Comparison of ENCODE assay signal across 29 cellular contexts in genomic region chr6:168322966-168323365, GRCh38. TPM values are rescaled to one million over a fixed set of nuclear protein-coding genes. Genes with fewer than 3 reads are reported as not detected.
"Had no signal": no experiment of that assay in that cellular context is flagged by ENCODE, and none has a peak within 500 bp of the region (broad histone marks: within the 10 kb centered on the region; RNA-seq: fewer than 3 reads in every experiment).

No MANE protein-coding gene starts in this region.

- H3K9ac ChIP-seq: neural progenitor cell had no signal

- H3K36me3 Mint-ChIP-seq: activated naive CD8-positive, alpha-beta T cell; naive thymus-derived CD4-positive, alpha-beta T cell; neural progenitor cell had no signal

- H2AFZ ChIP-seq: neural progenitor cell had no signal

- DNase-seq: activated CD4-positive, alpha-beta T cell treated with anti-CD3 and anti-CD28 coated beads for 4 hours; activated CD4-positive, alpha-beta T cell treated with anti-CD3 and anti-CD28 coated beads, Interleukin-2, amount 50 U/mL, for 48 hours; activated CD4-positive, CD25-positive, alpha-beta regulatory T cell; activated CD8-positive, alpha-beta memory T cell treated with anti-CD3 and anti-CD28 coated beads, Interleukin-2, amount 50 U/mL, for 48 hours; activated naive CD4-positive, alpha-beta T cell; activated T-cell treated with anti-CD3 and anti-CD28 coated beads, Interleukin-2, amount 50 U/mL, for 4 hours; amygdala; dermis blood vessel endothelial cell; effector memory CD8-positive, alpha-beta T cell; head of caudate nucleus; islet precursor cell; left lung; naive thymus-derived CD4-positive, alpha-beta T cell; posterior cingulate gyrus; small intestine; stomach had no signal

- H3K27ac Mint-ChIP-seq: activated naive CD8-positive, alpha-beta T cell; activated T-helper 2 cell treated with anti-CD3 and anti-CD28 coated beads, Interferon-gamma antibody, Interleukin-2, Interleukin-4, amounts not matched to agents 10 μg/mL and 5 μg/mL and 100 μg/mL, durations not matched to agents 14 hours and 24 hours and 36 hours; naive thymus-derived CD4-positive, alpha-beta T cell; neural progenitor cell; stimulated activated memory B cell treated with anti-CD40 and anti-IgM and Interleukin-4, amounts not matched to agents 10 μg/mL and 1 μg/mL and 100 μg/mL, for 72 hours; T-helper 1 cell treated with Interleukin-12 subunit alpha and Interleukin-12 subunit beta and Interleukin-4 antibody, amounts not matched to agents 30 μg/mL and 1 μg/mL, for 36 hours had no signal

- H3K9me3 Mint-ChIP-seq: effector memory CD8-positive, alpha-beta T cell had no signal

- ATAC-seq: activated T-cell treated with anti-CD3 and anti-CD28 coated beads, Interleukin-2, amount 50 U/mL, for 4 hours; effector memory CD8-positive, alpha-beta T cell; gastroesophageal sphincter; left lung; naive thymus-derived CD4-positive, alpha-beta T cell; sciatic nerve; stimulated activated memory B cell treated with anti-CD40 and anti-IgM and Interleukin-4, amounts not matched to agents 10 μg/mL and 1 μg/mL and 100 μg/mL, for 72 hours had no signal

- H3K4me1 ChIP-seq: left lung had no signal

- H3K27ac ChIP-seq: cardiac muscle cell, esophagus muscularis mucosa, gastroesophageal sphincter, left lung, neural progenitor cell, stomach, suprapubic skin, tibial nerve had no signal

- H3K36me3 ChIP-seq: cardiac muscle cell, esophagus muscularis mucosa, gastroesophageal sphincter, left lung, neural progenitor cell, stomach, suprapubic skin, tibial nerve had no signal

- H3K4me3 Mint-ChIP-seq: activated naive CD8-positive, alpha-beta T cell; activated T-cell treated with anti-CD3 and anti-CD28 coated beads, Interleukin-2, amount 50 U/mL, for 4 hours; effector memory CD8-positive, alpha-beta T cell; naive thymus-derived CD4-positive, alpha-beta T cell; neural progenitor cell; stimulated activated memory B cell treated with anti-CD40 and anti-IgM and Interleukin-4, amounts not matched to agents 10 μg/mL and 1 μg/mL and 100 μg/mL, for 72 hours; T-helper 1 cell treated with Interleukin-12 subunit alpha and Interleukin-12 subunit beta and Interleukin-4 antibody, amounts not matched to agents 30 μg/mL and 1 μg/mL, for 36 hours had no signal

- H3K9me3 ChIP-seq: suprapubic skin had no signal

- H3K4me2 ChIP-seq: neural progenitor cell had no signal

- H3K4me3 ChIP-seq: cardiac muscle cell, esophagus muscularis mucosa, gastroesophageal sphincter, left lung, lung, neural progenitor cell, stomach, suprapubic skin, tibial nerve had no signal

- H3K4me1 Mint-ChIP-seq: stimulated activated memory B cell treated with anti-CD40 and anti-IgM and Interleukin-4, amounts not matched to agents 10 μg/mL and 1 μg/mL and 100 μg/mL, for 72 hours had no signal

RNA-seq across cellular contexts. Expression of gene DACT2, which starts 3.4 kb away (rescaled TPM):
- total RNA-seq: activated CD8-positive, alpha-beta memory T cell treated with anti-CD3 and anti-CD28 coated beads for 36 hours; activated T-cell treated with anti-CD3 and anti-CD28 coated beads, Interleukin-2, amount 50 U/mL, for 4 hours; dermis blood vessel endothelial cell had no signal
- polyA plus RNA-seq: naive thymus-derived CD4-positive, alpha-beta T cell had no signal
